Comparison of ENCODE assay signal across 8 cellular contexts in genomic region chr10:96043157-96043894, GRCh38. TPM values are rescaled to one million over a fixed set of nuclear protein-coding genes. Genes with fewer than 3 reads are reported as not detected.
DNase-seq lines count a peak whose midpoint lies in the region; ATAC-seq and TF ChIP-seq lines count a peak whose summit lies in the region.

Gene CCNJ, plus strand, starts transcription at chr10:96043583. Its CDS starts 811 bp downstream, at chr10:96044394.

- no peaks in the 10 kb centered on the region for H3K9me3 ChIP-seq in OCI-LY3 (ENCODE audit: insufficient read depth, low read length)

- ATAC-seq in GM21360 (IDR thresholded peaks at IDR 0.05; ENCODE audit: unreplicated experiment), result peak; percentile 79

- H3K27me3 Mint-ChIP-seq in Calu3 (ENCODE audit: unreplicated experiment), result no peaks in the 10 kb centered on the region

- H3K4me3 ChIP-seq in OCI-LY3 (ENCODE audit: low read length), result peak within 1 kb of the TSS; percentile 85

- H3K27me3 ChIP-seq in OCI-LY3 (ENCODE audit: low read depth, low read length), result no peaks in the 10 kb centered on the region

- TF ChIP-seq CTCF in Calu3 (IDR thresholded peaks at IDR 0.05; ENCODE audit: unreplicated experiment), result no peak
- TF ChIP-seq CTCF in OCI-LY3 (IDR thresholded peaks at IDR 0.05; ENCODE audit: low read depth, low read length), result 0 out of 2 replicates have a peak, but pooled peaks have one; percentile 8

- no peaks in the 10 kb centered on the region for H3K9me3 Mint-ChIP-seq in Calu3 (ENCODE audit: low read depth, unreplicated experiment)

- H3K4me2 ChIP-seq in OCI-LY3 (ENCODE audit: low read length), result peak within 1 kb of the TSS; percentile 86

- H3K4me1 Mint-ChIP-seq in Calu3 (ENCODE audit: low read depth, unreplicated experiment), result no peaks in the 10 kb centered on the region

- H4K20me1 ChIP-seq in OCI-LY3 (ENCODE audit: insufficient read depth, low read length), result no peaks in the 10 kb centered on the region; the same call in 1 of the 2 replicates

- H3K79me2 ChIP-seq in OCI-LY3 (ENCODE audit: low read length), result peaks cover 49% of the 10 kb centered on the region

- H3K27ac ChIP-seq in OCI-LY3 (ENCODE audit: low read length), result peak within 1 kb of the TSS; percentile 20

- H3K4me1 ChIP-seq in OCI-LY3 (ENCODE audit: low read length), result peaks cover 13% of the 10 kb centered on the region

- CTCF ChIA-PET in Calu3 (lab: Charles Lee), result interaction anchor here (0.9 to 1.1 kb wide), 2 partner anchors 26 to 87 kb away, joined by 4 to 5 read pairs; partner anchors contain the start of gene ZNF518A

- peak within 1 kb of the TSS; percentile 82 for H2AFZ ChIP-seq in OCI-LY3 (ENCODE audit: low read depth, low read length)

- peak within 1 kb of the TSS; percentile 95 for H3K4me3 Mint-ChIP-seq in Calu3 (ENCODE audit: low read depth, unreplicated experiment)

- peak within 1 kb of the TSS; percentile 79 for H3K9ac ChIP-seq in OCI-LY3 (ENCODE audit: low read length)

- peak; percentile 60 for TF ChIP-seq POLR2A in erythroblast (IDR thresholded peaks at IDR 0.05; ENCODE audit: low read length)

- peak; percentile 86 for DNase-seq in Calu3
- DNase-seq in HT-29 (ENCODE audit: low spot score), result peak; percentile 91
- DNase-seq in activated T-cell treated with anti-CD3 and anti-CD28 coated beads for 24 hours (ENCODE audit: low read depth), result peak; percentile 76
- peak; percentile 90 to 92 for DNase-seq in erythroblast (lab: John Stamatoyannopoulos, UW)
- DNase-seq in mucosa of gallbladder (ENCODE audit: low spot score), result peak; percentile 90
- peak; percentile 58 to 62 for DNase-seq in stimulated activated CD8-positive, alpha-beta memory T cell treated with anti-CD3 and anti-CD28 coated beads, Interleukin-4, amount 100 ng/mL, for 1 hour (ENCODE audit: low read depth in 2 of 2, low spot score in 1 of 2)

- intact Hi-C loops in Calu3 (cut with micrococcal nuclease; ENCODE audit: unreplicated experiment), result loop anchor here (1.0 kb wide), 1 partner anchor 88 kb away; no protein-coding TSS in a partner anchor

- peak within 1 kb of the TSS; percentile 75 for H3K27ac Mint-ChIP-seq in Calu3 (ENCODE audit: unreplicated experiment)

- BruUV-seq in Calu3 (replicated peaks; lab: Mats Ljungman, UMichigan), result no TSS peak

- H3K36me3 ChIP-seq in OCI-LY3 (replicated peaks; ENCODE audit: low read depth, low read length), result peaks cover 11% of the 10 kb centered on the region

- H3K36me3 Mint-ChIP-seq in Calu3 (ENCODE audit: insufficient read depth, unreplicated experiment), result peaks cover 12% of the 10 kb centered on the region

RNA-seq across cellular contexts. Expression of gene CCNJ, which starts in this region (rescaled TPM):
- total RNA-seq in Calu3 (2022) (5.6 and 5.9 TPM in 2 replicates), mucosa of gallbladder (4.7 TPM)
- 2.6 and 2.9 TPM in 2 replicates for total RNA-seq in HT-29 (2014; rRNA removed; shearing (Covaris generic))

Comparison
In these comparisons a context has a peak if more than half of its experiments do, and no peak if none do; other contexts are left out.
1. Peak in every context shown above with its lines: DNase-seq, ATAC-seq, H3K4me3 ChIP-seq and H3K27ac ChIP-seq.